25 cellular contexts compared by ENCODE assay signal in genomic region chr9:21933865-21934264, GRCh38.
DNase-seq lines count a peak whose midpoint lies in the region; ATAC-seq, FAIRE-seq and TF ChIP-seq lines count a peak whose summit lies in the region.
"Had no signal": no experiment of that assay in that cellular context is flagged by ENCODE, and none has a peak within 500 bp of the region (broad histone marks: within the 10 kb centered on the region; RNA-seq: fewer than 3 reads in every experiment).

No MANE protein-coding gene starts in this region.

- H3K4me1 ChIP-seq in mammary epithelial cell (ENCODE audit: insufficient read depth, low read length) (peaks cover 21% of the 10 kb centered on the region), breast epithelium (no peaks in the 10 kb centered on the region), thyroid gland (no peaks in the 10 kb centered on the region)
- H3K4me1 ChIP-seq: esophagus muscularis mucosa, psoas muscle, SJSA1, spleen had no signal

- no peaks in the 10 kb centered on the region for H3K4me1 Mint-ChIP-seq in T-helper 17 cell
- no peaks in the 10 kb centered on the region for H3K4me1 Mint-ChIP-seq in activated CD8-positive, alpha-beta T cell treated with anti-CD3 and anti-CD28 coated beads, Interleukin-2, amount 10 ng/mL, durations not matched to agents 7 days and 5 days (ENCODE audit: low read depth)

- dilution Hi-C loops in mammary epithelial cell (cut with HindIII; ENCODE audit: low sequenced_read_pairs) = no loop called here

- no peaks in the 10 kb centered on the region for H3K27me3 Mint-ChIP-seq in T-helper 17 cell
- H3K27me3 Mint-ChIP-seq in activated CD8-positive, alpha-beta T cell treated with anti-CD3 and anti-CD28 coated beads, Interleukin-2, amount 10 ng/mL, durations not matched to agents 7 days and 5 days (ENCODE audit: low read depth) = no peaks in the 10 kb centered on the region
- H3K27me3 Mint-ChIP-seq: activated naive CD8-positive, alpha-beta T cell had no signal

- CTCF ChIA-PET in mammary epithelial cell (lab: Charles Lee; ENCODE audit: low non-redundant PET) = no interaction called here
- CTCF ChIA-PET in activated CD8-positive, alpha-beta T cell treated with anti-CD3 and anti-CD28 coated beads, Interleukin-2, amount 10 ng/mL, durations not matched to agents 7 days and 5 days (lab: Charles Lee) = interaction anchor here (1.2 to 1.4 kb wide), 3 partner anchors 9 to 698 kb away, joined by 3 to 4 read pairs (median 4); no protein-coding TSS in a partner anchor

- no peaks in the 10 kb centered on the region for H4K20me1 ChIP-seq in mammary epithelial cell (ENCODE audit: insufficient read depth, low read length)

- H3K36me3 ChIP-seq in mammary epithelial cell (ENCODE audit: insufficient read depth, low read length) (no peaks in the 10 kb centered on the region), breast epithelium (no peaks in the 10 kb centered on the region), thyroid gland (no peaks in the 10 kb centered on the region)
- H3K36me3 ChIP-seq: SJSA1 had no signal

- H3K4me2 ChIP-seq in mammary epithelial cell (ENCODE audit: insufficient read depth, low read depth, low read length) = peak overlapping the region; percentile 31
- H3K4me2 ChIP-seq: hepatocyte had no signal

- TF ChIP-seq CTCF in mammary epithelial cell (conservative IDR thresholded peaks at IDR 0.05 in 1 of 2, IDR thresholded peaks at IDR 0.05 in 1 of 2; ENCODE audit: extremely low read depth in 1 of 2, insufficient read depth in 1 of 2, low read depth in 1 of 2, low read length in 2 of 2) = no peak
- TF ChIP-seq CTCF in breast epithelium (IDR thresholded peaks at IDR 0.05) = no peak
- TF ChIP-seq CTCF in GM20000 (IDR thresholded peaks at IDR 0.05; ENCODE audit: extremely low read depth, missing control alignments) = no peak
- no peak for TF ChIP-seq CTCF in thyroid gland (IDR thresholded peaks at IDR 0.05)

- intact Hi-C loops in mammary epithelial cell (cut with micrococcal nuclease) = no loop called here
- intact Hi-C loops in breast epithelium (cut with DNase I; ENCODE audit: low total_unique reads) = no loop called here
- intact Hi-C loops in thyroid gland (cut with DNase I) = no loop called here

- no peaks in the 10 kb centered on the region for H3K9me3 ChIP-seq in mammary epithelial cell (replicated peaks; ENCODE audit: insufficient read depth, low read length)
- H3K9me3 ChIP-seq in breast epithelium = no peaks in the 10 kb centered on the region
- H3K9me3 ChIP-seq in T-helper 17 cell (ENCODE audit: control insufficient read depth, low read length, poor library complexity, severe bottlenecking) = no peaks in the 10 kb centered on the region
- no peaks in the 10 kb centered on the region for H3K9me3 ChIP-seq in thyroid gland
- H3K9me3 ChIP-seq: esophagus muscularis mucosa, psoas muscle, SJSA1, spleen had no signal

- H3K79me2 ChIP-seq in mammary epithelial cell (ENCODE audit: insufficient read depth, low read length) = no peaks in the 10 kb centered on the region
- H3K79me2 ChIP-seq: hepatocyte had no signal

- POLR2A ChIA-PET in activated CD8-positive, alpha-beta T cell treated with anti-CD3 and anti-CD28 coated beads, Interleukin-2, amount 10 ng/mL, durations not matched to agents 7 days and 5 days (lab: Charles Lee) = no interaction called here

- peaks cover 3% of the 10 kb centered on the region for H3K36me3 Mint-ChIP-seq in T-helper 17 cell (ENCODE audit: low read depth)
- no peaks in the 10 kb centered on the region for H3K36me3 Mint-ChIP-seq in activated CD8-positive, alpha-beta T cell treated with anti-CD3 and anti-CD28 coated beads, Interleukin-2, amount 10 ng/mL, durations not matched to agents 7 days and 5 days (ENCODE audit: low read depth)
- H3K36me3 Mint-ChIP-seq: natural killer cell treated with Interleukin-12 subunit alpha and Interleukin-12 subunit beta and Interleukin-15 and Interleukin-18, amount 100 ng/mL, for 72 hours had no signal

- FAIRE-seq in RCC 7860 (lab: Jason Lieb, UNC) = no peak
- FAIRE-seq: A204.1, HepG2 had no signal

- H3K9ac ChIP-seq in mammary epithelial cell (ENCODE audit: insufficient read depth, low read length) = no peak overlapping the region

- no peak for ATAC-seq in T-helper 17 cell
- no peak for ATAC-seq in activated CD8-positive, alpha-beta T cell treated with anti-CD3 and anti-CD28 coated beads, Interleukin-2, amount 10 ng/mL, durations not matched to agents 7 days and 5 days
- ATAC-seq: HepG2; natural killer cell treated with Interleukin-12 subunit alpha and Interleukin-12 subunit beta and Interleukin-15 and Interleukin-18, amount 100 ng/mL, for 72 hours; psoas muscle had no signal

- no peak overlapping the region for H3K4me3 Mint-ChIP-seq in T-helper 17 cell
- H3K4me3 Mint-ChIP-seq in activated CD8-positive, alpha-beta T cell treated with anti-CD3 and anti-CD28 coated beads, Interleukin-2, amount 10 ng/mL, durations not matched to agents 7 days and 5 days = no peak overlapping the region
- H3K4me3 Mint-ChIP-seq: activated naive CD8-positive, alpha-beta T cell; CD14-positive monocyte; natural killer cell treated with Interleukin-12 subunit alpha and Interleukin-12 subunit beta and Interleukin-15 and Interleukin-18, amount 100 ng/mL, for 72 hours had no signal

- no peaks in the 10 kb centered on the region for H3K9me3 Mint-ChIP-seq in activated CD8-positive, alpha-beta T cell treated with anti-CD3 and anti-CD28 coated beads, Interleukin-2, amount 10 ng/mL, durations not matched to agents 7 days and 5 days (ENCODE audit: insufficient read depth)

- BruUV-seq in mammary epithelial cell (replicated peaks; lab: Mats Ljungman, UMichigan) = TSS peak; percentile 11

- no peaks in the 10 kb centered on the region for H3K27me3 ChIP-seq in mammary epithelial cell (ENCODE audit: insufficient read depth, low read length)
- no peaks in the 10 kb centered on the region for H3K27me3 ChIP-seq in breast epithelium
- H3K27me3 ChIP-seq in thyroid gland = no peaks in the 10 kb centered on the region
- H3K27me3 ChIP-seq: esophagus muscularis mucosa, hepatocyte, SJSA1, spleen had no signal

- H2AFZ ChIP-seq in mammary epithelial cell (ENCODE audit: low read depth, low read length) = no peak overlapping the region
- H2AFZ ChIP-seq: hepatocyte had no signal

- H3K4me3 ChIP-seq in mammary epithelial cell (replicated peaks in 1 of 3; ENCODE audit: insufficient read depth in 1 of 3, low read depth in 2 of 3, low read length in 3 of 3) (no peak overlapping the region), breast epithelium (no peak overlapping the region), thyroid gland (replicated peaks in 1 of 3) (no peak overlapping the region)
- H3K4me3 ChIP-seq: esophagus muscularis mucosa, hepatocyte, psoas muscle, SJSA1, spleen had no signal

- H3K27ac Mint-ChIP-seq in T-helper 17 cell = peak overlapping the region; percentile 34
- H3K27ac Mint-ChIP-seq in activated CD8-positive, alpha-beta T cell treated with anti-CD3 and anti-CD28 coated beads, Interleukin-2, amount 10 ng/mL, durations not matched to agents 7 days and 5 days = no peak overlapping the region
- H3K27ac Mint-ChIP-seq: activated naive CD8-positive, alpha-beta T cell; natural killer cell treated with Interleukin-12 subunit alpha and Interleukin-12 subunit beta and Interleukin-15 and Interleukin-18, amount 100 ng/mL, for 72 hours had no signal

- in situ Hi-C loops in mammary epithelial cell (cut with MboI; ENCODE audit: low sequenced_read_pairs in 2 of 2) = no loop called here

- WGBS in mammary epithelial cell (ENCODE audit: low coverage, missing lambda C conversion rate) = 97% methylated on average over 2 of the region's 2 CpGs
- 76 to 84% methylated on average over 2 of the region's 2 CpGs for WGBS in thyroid gland, 2 donors

- H3K27ac ChIP-seq in mammary epithelial cell (ENCODE audit: insufficient read depth, low read depth, low read length) (no peak overlapping the region), breast epithelium (no peak overlapping the region), thyroid gland (no peak overlapping the region)
- H3K27ac ChIP-seq: esophagus muscularis mucosa, hepatocyte, psoas muscle, SJSA1, spleen had no signal

- peak; percentile 55 for DNase-seq in mammary epithelial cell
- no peak for DNase-seq in breast epithelium (ENCODE audit: low spot score in 2 of 2)
- DNase-seq in T-helper 17 cell = no peak
- DNase-seq in fibroblast of peridontal ligament (ENCODE audit: extremely low read depth) = peak; percentile 41
- no peak for DNase-seq in GM20000 (ENCODE audit: low spot score)
- DNase-seq in activated CD8-positive, alpha-beta T cell treated with anti-CD3 and anti-CD28 coated beads, Interleukin-2, amount 10 ng/mL, durations not matched to agents 7 days and 5 days = no peak
- no peak for DNase-seq in thyroid gland
- DNase-seq in RCC 7860 (ENCODE audit: low spot score) = no peak
- DNase-seq: activated CD4-positive, CD25-positive, alpha-beta regulatory T cell; activated CD8-positive, alpha-beta memory T cell treated with anti-CD3 and anti-CD28 coated beads for 24 hours; GOT3; islet precursor cell; mesenchymal stem cell; NCI-H2029; NCI-H510A; psoas muscle; spleen had no signal

- no peak for TF ChIP-seq POLR2A in breast epithelium (IDR thresholded peaks at IDR 0.05)
- TF ChIP-seq POLR2A in thyroid gland (IDR thresholded peaks at IDR 0.05) = no peak

Comparison
In these comparisons a context has a peak if more than half of its experiments do, and no peak if none do; other contexts are left out.
1. DNase-seq: peak in mammary epithelial cell (single experiment) and fibroblast of peridontal ligament (single experiment); none in breast epithelium (0 of 2), T-helper 17 cell (0 of 3), GM20000 (single experiment), activated CD8-positive, alpha-beta T cell treated with anti-CD3 and anti-CD28 coated beads, Interleukin-2, amount 10 ng/mL, durations not matched to agents 7 days and 5 days (single experiment), thyroid gland (0 of 2) and RCC 7860 (single experiment).